ENCODE assay signal across 1 cellular context in the genomic region with DNA sequence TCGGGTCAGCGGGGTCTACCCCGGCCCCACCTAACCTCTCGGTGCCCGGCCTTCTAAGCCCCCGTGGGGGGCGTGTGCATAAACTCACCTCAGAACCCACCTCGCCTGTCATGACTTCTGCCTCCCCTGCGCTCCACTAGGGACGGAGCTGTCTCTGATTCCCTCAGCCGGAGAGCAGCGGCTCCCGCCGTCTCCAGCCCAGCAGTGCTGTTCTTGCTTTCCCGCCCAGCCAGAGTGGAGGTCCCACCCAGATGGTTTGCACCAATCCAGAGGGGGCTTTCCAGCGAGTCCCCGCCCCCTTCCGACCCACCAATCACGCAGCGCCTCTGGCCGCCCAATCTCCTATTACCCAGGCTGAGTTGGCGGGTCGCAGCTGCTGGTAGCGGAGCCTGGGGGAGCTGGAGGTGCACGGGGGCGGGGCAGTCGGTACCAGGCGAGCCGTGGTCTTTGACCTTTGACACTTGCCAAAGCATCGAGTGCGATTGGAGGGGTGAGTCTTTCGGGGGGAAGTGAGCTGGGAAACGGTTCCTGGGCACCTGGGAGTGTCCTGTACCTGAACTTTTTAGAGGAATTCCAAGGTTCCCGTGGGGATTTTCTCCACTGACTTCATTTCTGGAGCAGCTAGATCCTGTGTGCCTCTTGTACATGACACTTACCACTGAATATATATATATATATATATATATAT.
TF ChIP-seq lines count a peak whose summit lies in the region.

A gene (minus strand): TSS at position 220 of the 688 bp plus-strand sequence. CDS start 108 bp downstream, at position 112.

TF ChIP-seq in GM12878, 131 proteins besides CTCF, POLR2A, EP300 and RAD21 (continued from another document and continues in another):
- TF ChIP-seq, protein P1, sequence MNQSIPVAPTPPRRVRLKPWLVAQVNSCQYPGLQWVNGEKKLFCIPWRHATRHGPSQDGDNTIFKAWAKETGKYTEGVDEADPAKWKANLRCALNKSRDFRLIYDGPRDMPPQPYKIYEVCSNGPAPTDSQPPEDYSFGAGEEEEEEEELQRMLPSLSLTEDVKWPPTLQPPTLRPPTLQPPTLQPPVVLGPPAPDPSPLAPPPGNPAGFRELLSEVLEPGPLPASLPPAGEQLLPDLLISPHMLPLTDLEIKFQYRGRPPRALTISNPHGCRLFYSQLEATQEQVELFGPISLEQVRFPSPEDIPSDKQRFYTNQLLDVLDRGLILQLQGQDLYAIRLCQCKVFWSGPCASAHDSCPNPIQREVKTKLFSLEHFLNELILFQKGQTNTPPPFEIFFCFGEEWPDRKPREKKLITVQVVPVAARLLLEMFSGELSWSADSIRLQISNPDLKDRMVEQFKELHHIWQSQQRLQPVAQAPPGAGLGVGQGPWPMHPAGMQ (IDR thresholded peaks at IDR 0.05; ENCODE audit: borderline replicate concordance) = no peak
- TF ChIP-seq JUNB (IDR thresholded peaks at IDR 0.05) (no peak), KLF5 (IDR thresholded peaks at IDR 0.05; ENCODE audit: partially characterized antibody) (peak; percentile 71), DPF2 (IDR thresholded peaks at IDR 0.05) (no peak), HDGF (IDR thresholded peaks at IDR 0.05) (peak; percentile 74), HDAC2 (IDR thresholded peaks at IDR 0.05) (0 out of 2 replicates have a peak, but pooled peaks have one; percentile 50), PAX8 (IDR thresholded peaks at IDR 0.05) (no peak), STAT3 (IDR thresholded peaks at IDR 0.05; ENCODE audit: low read depth, low read length) (no peak), ZNF207 (IDR thresholded peaks at IDR 0.05; ENCODE audit: borderline replicate concordance) (0 out of 2 replicates have a peak, but pooled peaks have one; percentile 11), NFXL1 (IDR thresholded peaks at IDR 0.05; ENCODE audit: borderline replicate concordance) (no peak), ETV6 (conservative IDR thresholded peaks at IDR 0.05 in 1 of 2, IDR thresholded peaks at IDR 0.05 in 1 of 2; ENCODE audit: borderline replicate concordance in 1 of 2, low read depth in 1 of 2) (no peak), BHLHE40 (IDR thresholded peaks at IDR 0.05; ENCODE audit: borderline replicate concordance in 1 of 2, low read depth in 2 of 2, low read length in 1 of 2) (no peak), SIN3A (IDR thresholded peaks at IDR 0.05; ENCODE audit: low read depth, low read length) (peak; percentile 96), YBX1 (IDR thresholded peaks at IDR 0.05) (no peak), LARP7 (IDR thresholded peaks at IDR 0.05) (0 out of 2 replicates have a peak, but pooled peaks have one; percentile 7), MYC (IDR thresholded peaks at IDR 0.05; ENCODE audit: insufficient read depth, insufficient read length, insufficient replicate concordance, low read length, severe bottlenecking) (peak; percentile 45), TAF1 (IDR thresholded peaks at IDR 0.05; ENCODE audit: borderline replicate concordance, low read depth, low read length) (peak; percentile 18; the same call in 1 of the 2 replicates), SUPT20H (IDR thresholded peaks at IDR 0.05; ENCODE audit: borderline replicate concordance, control insufficient read depth, low read depth, low read length) (no peak), KDM1A (IDR thresholded peaks at IDR 0.05; ENCODE audit: borderline replicate concordance) (no peak), EZH2 (IDR thresholded peaks at IDR 0.05; ENCODE audit: borderline replicate concordance, control insufficient read depth, low read depth, low read length) (no peak), KAT2A (conservative IDR thresholded peaks at IDR 0.05; ENCODE audit: control insufficient read depth, low read depth, low read length) (no peak), RELA (IDR thresholded peaks at IDR 0.05; ENCODE audit: borderline replicate concordance, partially characterized antibody) (no peak), MTA3 (IDR thresholded peaks at IDR 0.05; ENCODE audit: borderline replicate concordance, low read length) (no peak), RB1 (IDR thresholded peaks at IDR 0.05; ENCODE audit: borderline replicate concordance) (peak; percentile 99), SPI1 (IDR thresholded peaks at IDR 0.05; ENCODE audit: borderline replicate concordance, insufficient read depth, low read depth, low read length) (no peak), TCF3 (IDR thresholded peaks at IDR 0.05; ENCODE audit: borderline replicate concordance, insufficient read depth, low read depth, low read length) (peak; percentile 24; the same call in 1 of the 2 replicates), MTA2 (IDR thresholded peaks at IDR 0.05; ENCODE audit: low read depth) (0 out of 2 replicates have a peak, but pooled peaks have one; percentile 34), NR2C2 (IDR thresholded peaks at IDR 0.05; ENCODE audit: borderline replicate concordance, control insufficient read depth, insufficient read length, low read depth) (no peak), CBX3 (IDR thresholded peaks at IDR 0.05; ENCODE audit: borderline replicate concordance, low read depth) (no peak), ZNF217 (IDR thresholded peaks at IDR 0.05) (no peak), SRF (IDR thresholded peaks at IDR 0.05; ENCODE audit: low read depth in 2 of 2, low read length in 2 of 2) (no peak), IRF4 (IDR thresholded peaks at IDR 0.05; ENCODE audit: low read depth, low read length) (no peak), CEBPB (IDR thresholded peaks at IDR 0.05; ENCODE audit: borderline replicate concordance in 1 of 2, low read depth in 2 of 2, low read length in 2 of 2) (no peak), PML (IDR thresholded peaks at IDR 0.05; ENCODE audit: low read length) (no peak), MXI1 (IDR thresholded peaks at IDR 0.05; ENCODE audit: low read depth, low read length) (peak; percentile 69), CREB1 (IDR thresholded peaks at IDR 0.05; ENCODE audit: low read depth) (0 out of 2 replicates have a peak, but pooled peaks have one; percentile 35), BACH1 (IDR thresholded peaks at IDR 0.05; ENCODE audit: borderline replicate concordance) (no peak)
- TF ChIP-seq, protein P2, sequence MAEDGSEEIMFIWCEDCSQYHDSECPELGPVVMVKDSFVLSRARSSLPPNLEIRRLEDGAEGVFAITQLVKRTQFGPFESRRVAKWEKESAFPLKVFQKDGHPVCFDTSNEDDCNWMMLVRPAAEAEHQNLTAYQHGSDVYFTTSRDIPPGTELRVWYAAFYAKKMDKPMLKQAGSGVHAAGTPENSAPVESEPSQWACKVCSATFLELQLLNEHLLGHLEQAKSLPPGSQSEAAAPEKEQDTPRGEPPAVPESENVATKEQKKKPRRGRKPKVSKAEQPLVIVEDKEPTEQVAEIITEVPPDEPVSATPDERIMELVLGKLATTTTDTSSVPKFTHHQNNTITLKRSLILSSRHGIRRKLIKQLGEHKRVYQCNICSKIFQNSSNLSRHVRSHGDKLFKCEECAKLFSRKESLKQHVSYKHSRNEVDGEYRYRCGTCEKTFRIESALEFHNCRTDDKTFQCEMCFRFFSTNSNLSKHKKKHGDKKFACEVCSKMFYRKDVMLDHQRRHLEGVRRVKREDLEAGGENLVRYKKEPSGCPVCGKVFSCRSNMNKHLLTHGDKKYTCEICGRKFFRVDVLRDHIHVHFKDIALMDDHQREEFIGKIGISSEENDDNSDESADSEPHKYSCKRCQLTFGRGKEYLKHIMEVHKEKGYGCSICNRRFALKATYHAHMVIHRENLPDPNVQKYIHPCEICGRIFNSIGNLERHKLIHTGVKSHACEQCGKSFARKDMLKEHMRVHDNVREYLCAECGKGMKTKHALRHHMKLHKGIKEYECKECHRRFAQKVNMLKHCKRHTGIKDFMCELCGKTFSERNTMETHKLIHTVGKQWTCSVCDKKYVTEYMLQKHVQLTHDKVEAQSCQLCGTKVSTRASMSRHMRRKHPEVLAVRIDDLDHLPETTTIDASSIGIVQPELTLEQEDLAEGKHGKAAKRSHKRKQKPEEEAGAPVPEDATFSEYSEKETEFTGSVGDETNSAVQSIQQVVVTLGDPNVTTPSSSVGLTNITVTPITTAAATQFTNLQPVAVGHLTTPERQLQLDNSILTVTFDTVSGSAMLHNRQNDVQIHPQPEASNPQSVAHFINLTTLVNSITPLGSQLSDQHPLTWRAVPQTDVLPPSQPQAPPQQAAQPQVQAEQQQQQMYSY (CRISPR knock-in tag; IDR thresholded peaks at IDR 0.05) = no peak
- TF ChIP-seq, protein P3, sequence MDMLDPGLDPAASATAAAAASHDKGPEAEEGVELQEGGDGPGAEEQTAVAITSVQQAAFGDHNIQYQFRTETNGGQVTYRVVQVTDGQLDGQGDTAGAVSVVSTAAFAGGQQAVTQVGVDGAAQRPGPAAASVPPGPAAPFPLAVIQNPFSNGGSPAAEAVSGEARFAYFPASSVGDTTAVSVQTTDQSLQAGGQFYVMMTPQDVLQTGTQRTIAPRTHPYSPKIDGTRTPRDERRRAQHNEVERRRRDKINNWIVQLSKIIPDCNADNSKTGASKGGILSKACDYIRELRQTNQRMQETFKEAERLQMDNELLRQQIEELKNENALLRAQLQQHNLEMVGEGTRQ (IDR thresholded peaks at IDR 0.05; ENCODE audit: borderline replicate concordance, low read depth, low read length) = no peak
- TF ChIP-seq, protein P4, sequence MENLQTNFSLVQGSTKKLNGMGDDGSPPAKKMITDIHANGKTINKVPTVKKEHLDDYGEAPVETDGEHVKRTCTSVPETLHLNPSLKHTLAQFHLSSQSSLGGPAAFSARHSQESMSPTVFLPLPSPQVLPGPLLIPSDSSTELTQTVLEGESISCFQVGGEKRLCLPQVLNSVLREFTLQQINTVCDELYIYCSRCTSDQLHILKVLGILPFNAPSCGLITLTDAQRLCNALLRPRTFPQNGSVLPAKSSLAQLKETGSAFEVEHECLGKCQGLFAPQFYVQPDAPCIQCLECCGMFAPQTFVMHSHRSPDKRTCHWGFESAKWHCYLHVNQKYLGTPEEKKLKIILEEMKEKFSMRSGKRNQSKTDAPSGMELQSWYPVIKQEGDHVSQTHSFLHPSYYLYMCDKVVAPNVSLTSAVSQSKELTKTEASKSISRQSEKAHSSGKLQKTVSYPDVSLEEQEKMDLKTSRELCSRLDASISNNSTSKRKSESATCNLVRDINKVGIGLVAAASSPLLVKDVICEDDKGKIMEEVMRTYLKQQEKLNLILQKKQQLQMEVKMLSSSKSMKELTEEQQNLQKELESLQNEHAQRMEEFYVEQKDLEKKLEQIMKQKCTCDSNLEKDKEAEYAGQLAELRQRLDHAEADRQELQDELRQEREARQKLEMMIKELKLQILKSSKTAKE (IDR thresholded peaks at IDR 0.05; ENCODE audit: low read depth, poor library complexity, severe bottlenecking) = no peak
- TF ChIP-seq, protein P5, sequence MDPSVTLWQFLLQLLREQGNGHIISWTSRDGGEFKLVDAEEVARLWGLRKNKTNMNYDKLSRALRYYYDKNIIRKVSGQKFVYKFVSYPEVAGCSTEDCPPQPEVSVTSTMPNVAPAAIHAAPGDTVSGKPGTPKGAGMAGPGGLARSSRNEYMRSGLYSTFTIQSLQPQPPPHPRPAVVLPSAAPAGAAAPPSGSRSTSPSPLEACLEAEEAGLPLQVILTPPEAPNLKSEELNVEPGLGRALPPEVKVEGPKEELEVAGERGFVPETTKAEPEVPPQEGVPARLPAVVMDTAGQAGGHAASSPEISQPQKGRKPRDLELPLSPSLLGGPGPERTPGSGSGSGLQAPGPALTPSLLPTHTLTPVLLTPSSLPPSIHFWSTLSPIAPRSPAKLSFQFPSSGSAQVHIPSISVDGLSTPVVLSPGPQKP (IDR thresholded peaks at IDR 0.05; ENCODE audit: low read depth, low read length) = no peak
- TF ChIP-seq, protein P6, sequence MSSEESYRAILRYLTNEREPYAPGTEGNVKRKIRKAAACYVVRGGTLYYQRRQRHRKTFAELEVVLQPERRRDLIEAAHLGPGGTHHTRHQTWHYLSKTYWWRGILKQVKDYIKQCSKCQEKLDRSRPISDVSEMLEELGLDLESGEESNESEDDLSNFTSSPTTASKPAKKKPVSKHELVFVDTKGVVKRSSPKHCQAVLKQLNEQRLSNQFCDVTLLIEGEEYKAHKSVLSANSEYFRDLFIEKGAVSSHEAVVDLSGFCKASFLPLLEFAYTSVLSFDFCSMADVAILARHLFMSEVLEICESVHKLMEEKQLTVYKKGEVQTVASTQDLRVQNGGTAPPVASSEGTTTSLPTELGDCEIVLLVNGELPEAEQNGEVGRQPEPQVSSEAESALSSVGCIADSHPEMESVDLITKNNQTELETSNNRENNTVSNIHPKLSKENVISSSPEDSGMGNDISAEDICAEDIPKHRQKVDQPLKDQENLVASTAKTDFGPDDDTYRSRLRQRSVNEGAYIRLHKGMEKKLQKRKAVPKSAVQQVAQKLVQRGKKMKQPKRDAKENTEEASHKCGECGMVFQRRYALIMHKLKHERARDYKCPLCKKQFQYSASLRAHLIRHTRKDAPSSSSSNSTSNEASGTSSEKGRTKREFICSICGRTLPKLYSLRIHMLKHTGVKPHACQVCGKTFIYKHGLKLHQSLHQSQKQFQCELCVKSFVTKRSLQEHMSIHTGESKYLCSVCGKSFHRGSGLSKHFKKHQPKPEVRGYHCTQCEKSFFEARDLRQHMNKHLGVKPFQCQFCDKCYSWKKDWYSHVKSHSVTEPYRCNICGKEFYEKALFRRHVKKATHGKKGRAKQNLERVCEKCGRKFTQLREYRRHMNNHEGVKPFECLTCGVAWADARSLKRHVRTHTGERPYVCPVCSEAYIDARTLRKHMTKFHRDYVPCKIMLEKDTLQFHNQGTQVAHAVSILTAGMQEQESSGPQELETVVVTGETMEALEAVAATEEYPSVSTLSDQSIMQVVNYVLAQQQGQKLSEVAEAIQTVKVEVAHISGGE (CRISPR knock-in tag; IDR thresholded peaks at IDR 0.05) = no peak
- TF ChIP-seq, protein P7, sequence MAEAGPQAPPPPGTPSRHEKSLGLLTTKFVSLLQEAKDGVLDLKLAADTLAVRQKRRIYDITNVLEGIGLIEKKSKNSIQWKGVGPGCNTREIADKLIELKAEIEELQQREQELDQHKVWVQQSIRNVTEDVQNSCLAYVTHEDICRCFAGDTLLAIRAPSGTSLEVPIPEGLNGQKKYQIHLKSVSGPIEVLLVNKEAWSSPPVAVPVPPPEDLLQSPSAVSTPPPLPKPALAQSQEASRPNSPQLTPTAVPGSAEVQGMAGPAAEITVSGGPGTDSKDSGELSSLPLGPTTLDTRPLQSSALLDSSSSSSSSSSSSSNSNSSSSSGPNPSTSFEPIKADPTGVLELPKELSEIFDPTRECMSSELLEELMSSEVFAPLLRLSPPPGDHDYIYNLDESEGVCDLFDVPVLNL (IDR thresholded peaks at IDR 0.05; ENCODE audit: low read depth, low read length) = peak; percentile 96
- TF ChIP-seq, protein P8, sequence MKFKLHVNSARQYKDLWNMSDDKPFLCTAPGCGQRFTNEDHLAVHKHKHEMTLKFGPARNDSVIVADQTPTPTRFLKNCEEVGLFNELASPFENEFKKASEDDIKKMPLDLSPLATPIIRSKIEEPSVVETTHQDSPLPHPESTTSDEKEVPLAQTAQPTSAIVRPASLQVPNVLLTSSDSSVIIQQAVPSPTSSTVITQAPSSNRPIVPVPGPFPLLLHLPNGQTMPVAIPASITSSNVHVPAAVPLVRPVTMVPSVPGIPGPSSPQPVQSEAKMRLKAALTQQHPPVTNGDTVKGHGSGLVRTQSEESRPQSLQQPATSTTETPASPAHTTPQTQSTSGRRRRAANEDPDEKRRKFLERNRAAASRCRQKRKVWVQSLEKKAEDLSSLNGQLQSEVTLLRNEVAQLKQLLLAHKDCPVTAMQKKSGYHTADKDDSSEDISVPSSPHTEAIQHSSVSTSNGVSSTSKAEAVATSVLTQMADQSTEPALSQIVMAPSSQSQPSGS (IDR thresholded peaks at IDR 0.05; ENCODE audit: low read length) = no peak
- TF ChIP-seq, protein P9, sequence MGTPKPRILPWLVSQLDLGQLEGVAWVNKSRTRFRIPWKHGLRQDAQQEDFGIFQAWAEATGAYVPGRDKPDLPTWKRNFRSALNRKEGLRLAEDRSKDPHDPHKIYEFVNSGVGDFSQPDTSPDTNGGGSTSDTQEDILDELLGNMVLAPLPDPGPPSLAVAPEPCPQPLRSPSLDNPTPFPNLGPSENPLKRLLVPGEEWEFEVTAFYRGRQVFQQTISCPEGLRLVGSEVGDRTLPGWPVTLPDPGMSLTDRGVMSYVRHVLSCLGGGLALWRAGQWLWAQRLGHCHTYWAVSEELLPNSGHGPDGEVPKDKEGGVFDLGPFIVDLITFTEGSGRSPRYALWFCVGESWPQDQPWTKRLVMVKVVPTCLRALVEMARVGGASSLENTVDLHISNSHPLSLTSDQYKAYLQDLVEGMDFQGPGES (IDR thresholded peaks at IDR 0.05) = no peak
